Comparison of ENCODE assay signal across 8 cellular contexts in genomic region chr11:47408598-47409439, GRCh38. TPM values are rescaled to one million over a fixed set of nuclear protein-coding genes. Genes with fewer than 3 reads are reported as not detected.
DNase-seq lines count a peak whose midpoint lies in the region; ATAC-seq and TF ChIP-seq lines count a peak whose summit lies in the region.

No MANE protein-coding gene starts in this region.

- TF ChIP-seq CTCF in CD14-positive monocyte (IDR thresholded peaks at IDR 0.05) (no peak), H9 (conservative IDR thresholded peaks at IDR 0.05) (no peak), epithelial cell of proximal tubule (conservative IDR thresholded peaks at IDR 0.05; ENCODE audit: low read depth, low read length) (no peak)

- peak overlapping the region; percentile 85 for H3K4me2 ChIP-seq in H9 (ENCODE audit: insufficient read depth, insufficient read length, low read length)

- no peaks in the 10 kb centered on the region for H3K79me1 ChIP-seq in H9 (ENCODE audit: insufficient read depth, low read depth, low read length, poor library complexity, severe bottlenecking)

- no peak overlapping the region for H2AFZ ChIP-seq in H9 (ENCODE audit: low read length)

- intact Hi-C loops in CD14-positive monocyte (cut with micrococcal nuclease) = loop anchor here (1.0 kb wide), 2 partner anchors 17 to 35 kb away; partner anchors contain the start of gene PSMC3 (in 1 of the 2)
- intact Hi-C loops in naive thymus-derived CD4-positive, alpha-beta T cell (cut with micrococcal nuclease) = loop anchor here (1.0 to 10.0 kb wide), 12 partner anchors 15 to 473 kb away; partner anchors contain the start of genes CSTPP1 (in 2 of the 2), DDB2 (in 2 of the 2), PSMC3 (in 2 of the 2) and ACP2 (in 1 of the 2)

- H3K79me2 ChIP-seq in H9 (ENCODE audit: insufficient read depth, low read length) = no peaks in the 10 kb centered on the region

- no peak overlapping the region for H4K5ac ChIP-seq in H9 (ENCODE audit: insufficient read length, low read depth, low read length)

- POLR2A ChIA-PET in naive thymus-derived CD4-positive, alpha-beta T cell (lab: Charles Lee) = interaction anchor here (0.5 to 4.3 kb wide), 7 partner anchors 9 to 191 kb away, joined by 3 to 40 read pairs (median 7); partner anchors contain the start of genes ACP2 and MADD

- no peak overlapping the region for H2BK5ac ChIP-seq in H9 (ENCODE audit: insufficient read length, low read length)

- H2BK12ac ChIP-seq in H9 (ENCODE audit: insufficient read length, low read depth, low read length) = no peak overlapping the region

- H3K14ac ChIP-seq in H9 (ENCODE audit: insufficient read depth, low read length) = no peak overlapping the region

- no peak overlapping the region for H4K91ac ChIP-seq in H9 (ENCODE audit: insufficient read length, low read depth, low read length)

- no peak overlapping the region for H3K4ac ChIP-seq in H9 (ENCODE audit: low read depth, low read length)

- H3K9me3 Mint-ChIP-seq in CD14-positive monocyte (no peaks in the 10 kb centered on the region), H9 (no peaks in the 10 kb centered on the region; a peak in 1 of 5 replicates)
- H3K9me3 Mint-ChIP-seq in naive thymus-derived CD4-positive, alpha-beta T cell = no peaks in the 10 kb centered on the region

- H3K9me3 ChIP-seq in H9 (ENCODE audit: control insufficient read depth, low read depth, low read length) = no peaks in the 10 kb centered on the region
- no peaks in the 10 kb centered on the region for H3K9me3 ChIP-seq in naive thymus-derived CD4-positive, alpha-beta T cell (ENCODE audit: control insufficient read depth in 2 of 3, low read length in 3 of 3)

- peak overlapping the region; percentile 96 for H3K4me3 ChIP-seq in epithelial cell of proximal tubule (ENCODE audit: low read depth, low read length)
- peak overlapping the region; percentile 71 for H3K4me3 ChIP-seq in naive thymus-derived CD4-positive, alpha-beta T cell (ENCODE audit: low read length)

- WGBS in H9 (ENCODE audit: extremely low coverage, insufficient read length, low lambda C conversion rate) = no CpG with 5 or more reads among the region's 50 CpGs

- no peak overlapping the region for H2BK120ac ChIP-seq in H9 (ENCODE audit: low read depth, low read length, poor library complexity, severe bottlenecking)

- TF ChIP-seq POLR2A in erythroblast (IDR thresholded peaks at IDR 0.05; ENCODE audit: low read length) = no peak

- H3K27ac Mint-ChIP-seq in CD14-positive monocyte (peak overlapping the region; percentile 72 to 98 (median 88)), H9 (peak overlapping the region; percentile 57 to 94 (median 78); a peak in 3 of 7 replicates)
- H3K27ac Mint-ChIP-seq in naive thymus-derived CD4-positive, alpha-beta T cell = peak overlapping the region; percentile 88 to 96 (median 92)

- DNase-seq in CD14-positive monocyte (ENCODE audit: low spot score) = no peak
- peak; percentile 36 for DNase-seq in H9
- DNase-seq in SW 1271 (lab: John Stamatoyannopoulos, UW) = peak; percentile 54 to 61
- peak; percentile 50 for DNase-seq in epithelial cell of proximal tubule (ENCODE audit: low read depth)
- peak in 3 of 9 donors; percentile 23 to 27 (median 24) for DNase-seq in naive thymus-derived CD4-positive, alpha-beta T cell
- no peak for DNase-seq in erythroblast (lab: John Stamatoyannopoulos, UW)
- DNase-seq in DMS153 treated with DMSO at 0.1 percent for 48 hours (lab: John Stamatoyannopoulos, UW; ENCODE audit: unreplicated experiment) = no peak

- CTCF ChIA-PET in naive thymus-derived CD4-positive, alpha-beta T cell (lab: Charles Lee) = interaction anchor here (0.9 to 8.3 kb wide), 3 partner anchors 17 to 37 kb away, joined by 3 to 140 read pairs (median 3); partner anchors contain the start of gene PSMC3

- peak overlapping the region; percentile 59 for H3K18ac ChIP-seq in H9 (ENCODE audit: insufficient read length, low read depth, low read length)

- no peak overlapping the region for H3K23ac ChIP-seq in H9 (ENCODE audit: insufficient read length, low read depth, low read length)

- H3K4me1 ChIP-seq in H9 (ENCODE audit: insufficient read depth, low read length) = 0 out of 2 replicates have a peak, but pooled peaks cover 2% of the 10 kb centered on the region
- H3K4me1 ChIP-seq in naive thymus-derived CD4-positive, alpha-beta T cell (ENCODE audit: control insufficient read depth in 2 of 2, insufficient read depth in 2 of 2, low read length in 2 of 2) = peaks cover 8 to 13% of the 10 kb centered on the region in 2 donors

- peaks cover 0 to 17% (median 0%) of the 10 kb centered on the region in 3 experiments for H3K36me3 ChIP-seq in naive thymus-derived CD4-positive, alpha-beta T cell (ENCODE audit: control insufficient read depth in 2 of 3, insufficient read depth in 3 of 3, low read length in 3 of 3)

- no peak overlapping the region for H3K27ac ChIP-seq in H9 (ENCODE audit: insufficient read length, low read depth, low read length)
- H3K27ac ChIP-seq in naive thymus-derived CD4-positive, alpha-beta T cell (ENCODE audit: low read depth, low read length) = peak overlapping the region; percentile 83

- ATAC-seq in naive thymus-derived CD4-positive, alpha-beta T cell = no peak
- no peak for ATAC-seq in GM18858 (IDR thresholded peaks at IDR 0.05; ENCODE audit: unreplicated experiment)

- peak overlapping the region; percentile 71 for H3K9ac ChIP-seq in H9 (ENCODE audit: extremely low read depth, insufficient read length, low read length)

- H3K56ac ChIP-seq in H9 (ENCODE audit: insufficient read length, low read depth, low read length) = no peak overlapping the region

- H3K23me2 ChIP-seq in H9 (ENCODE audit: insufficient read length, low read depth, low read length, poor library complexity, severe bottlenecking) = peaks cover 15% of the 10 kb centered on the region

- H3K36me3 Mint-ChIP-seq in CD14-positive monocyte = peaks cover 4 to 6% of the 10 kb centered on the region in 2 donors
- H3K36me3 Mint-ChIP-seq in H9 (ENCODE audit: insufficient read depth in 1 of 3, low read depth in 3 of 3) = peaks cover 6 to 8% (median 8%) of the 10 kb centered on the region in 3 experiments; a peak in 6 of 7 replicates
- H3K36me3 Mint-ChIP-seq in naive thymus-derived CD4-positive, alpha-beta T cell = peaks cover 0 to 3% (median 0%) of the 10 kb centered on the region in 5 donors

- H3K27me3 ChIP-seq in H9 (ENCODE audit: insufficient read depth, low read length) = no peaks in the 10 kb centered on the region
- no peaks in the 10 kb centered on the region for H3K27me3 ChIP-seq in naive thymus-derived CD4-positive, alpha-beta T cell (ENCODE audit: control insufficient read depth in 2 of 2, insufficient read depth in 2 of 2, low read length in 2 of 2)

- no peak overlapping the region for H2BK15ac ChIP-seq in H9 (ENCODE audit: low read depth, low read length)

- no peak overlapping the region for H3T11ph ChIP-seq in H9 (ENCODE audit: low read length)

- no peaks in the 10 kb centered on the region for H4K20me1 ChIP-seq in H9 (ENCODE audit: control insufficient read depth, insufficient read depth, insufficient read length)

- H3K4me1 Mint-ChIP-seq in CD14-positive monocyte (peaks cover 28% of the 10 kb centered on the region), H9 (peaks cover 15 to 29% of the 10 kb centered on the region in 2 experiments)
- H3K4me1 Mint-ChIP-seq in naive thymus-derived CD4-positive, alpha-beta T cell = peaks cover 4 to 25% (median 21%) of the 10 kb centered on the region in 7 donors

- no peak overlapping the region for H2AK5ac ChIP-seq in H9 (ENCODE audit: insufficient read length, low read length)

- H3K4me3 Mint-ChIP-seq in CD14-positive monocyte (peak overlapping the region; percentile 88 to 91), H9 (peak overlapping the region; percentile 88 to 92)
- peak overlapping the region; percentile 87 to 99 (median 91) for H3K4me3 Mint-ChIP-seq in naive thymus-derived CD4-positive, alpha-beta T cell

- no peak overlapping the region for H4K8ac ChIP-seq in H9 (replicated peaks; ENCODE audit: insufficient read length, low read depth, low read length)

- H3K27me3 Mint-ChIP-seq in CD14-positive monocyte (ENCODE audit: low read depth in 3 of 3) (peaks cover 0 to 1% (median 0%) of the 10 kb centered on the region in 3 donors), H9 (ENCODE audit: low read depth) (no peaks in the 10 kb centered on the region)
- H3K27me3 Mint-ChIP-seq in naive thymus-derived CD4-positive, alpha-beta T cell = no peaks in the 10 kb centered on the region

- H2BK20ac ChIP-seq in H9 (ENCODE audit: low read depth, low read length, poor library complexity, severe bottlenecking) = no peak overlapping the region

RNA-seq across cellular contexts. Expression of gene SLC39A13, which starts 0.4 kb away (rescaled TPM):
- 1 to 10 TPM; 4.8 to 5.9 TPM for polyA plus RNA-seq in CD14-positive monocyte
- total RNA-seq in H9 (2021) (25.8 and 29.2 TPM in 2 replicates), epithelial cell of proximal tubule (64.5 and 73.5 TPM in 2 replicates)
- total RNA-seq in naive thymus-derived CD4-positive, alpha-beta T cell = 10 to 100 TPM; 29.9 to 60.4 (median 45.1) TPM
- 10 to 100 TPM; 21.4 to 40.7 TPM for polyA plus RNA-seq in naive thymus-derived CD4-positive, alpha-beta T cell

RNA-seq across cellular contexts. Expression of gene PSMC3, which starts 17.4 kb away (rescaled TPM):
- polyA plus RNA-seq in CD14-positive monocyte = 10 to 100 TPM; 89.5 to 97.4 TPM
- 179 TPM in 2 replicates for total RNA-seq in H9 (2021)
- total RNA-seq in epithelial cell of proximal tubule = 169 and 319 TPM in 2 replicates
- total RNA-seq in naive thymus-derived CD4-positive, alpha-beta T cell = 100 to 1,000 TPM in 1 of 5 experiments, 10 to 100 TPM in 4; 42.2 to 149 (median 51.3) TPM
- 100 to 1,000 TPM; 106 to 128 TPM for polyA plus RNA-seq in naive thymus-derived CD4-positive, alpha-beta T cell

RNA-seq across cellular contexts. Expression of gene SPI1, which starts 30.5 kb away (rescaled TPM):
- 100 to 1,000 TPM; 156 to 223 TPM for polyA plus RNA-seq in CD14-positive monocyte
- total RNA-seq in H9 (2021) (not detected in 2 replicates), epithelial cell of proximal tubule (not detected in 2 replicates)
- total RNA-seq in naive thymus-derived CD4-positive, alpha-beta T cell = 100 to 1,000 TPM in 1 of 5 experiments, 10 to 100 TPM in 1, 1 to 10 TPM in 2, not detected in 1; 5.0 to 247 (median 17.8) TPM
- under 1 TPM in 1 of 2 donors, not detected in 1; 0.27 TPM for polyA plus RNA-seq in naive thymus-derived CD4-positive, alpha-beta T cell

RNA-seq across cellular contexts. Expression of gene RAPSN, which starts 40.1 kb away (rescaled TPM):
- not detected for polyA plus RNA-seq in CD14-positive monocyte
- total RNA-seq in H9 (2021) = 0.48 TPM in 1 of 2 replicates, not detected in the other
- total RNA-seq in epithelial cell of proximal tubule = not detected in 2 replicates
- 1 to 10 TPM in 4 of 5 experiments, under 1 TPM in 1; 0.99 to 1.7 (median 1.4) TPM for total RNA-seq in naive thymus-derived CD4-positive, alpha-beta T cell
- polyA plus RNA-seq in naive thymus-derived CD4-positive, alpha-beta T cell = not detected

RNA-seq across cellular contexts. Expression of gene MYBPC3, which starts 56.3 kb away (rescaled TPM):
- under 1 TPM in 1 of 2 donors, not detected in 1; 0.03 TPM for polyA plus RNA-seq in CD14-positive monocyte
- total RNA-seq in H9 (2021) = not detected in 2 replicates
- total RNA-seq in epithelial cell of proximal tubule = not detected in 2 replicates
- under 1 TPM in 2 of 5 experiments, not detected in 3; 0.16 to 0.86 TPM for total RNA-seq in naive thymus-derived CD4-positive, alpha-beta T cell
- not detected for polyA plus RNA-seq in naive thymus-derived CD4-positive, alpha-beta T cell

Comparison
In these comparisons a context has a peak if more than half of its experiments do, and no peak if none do; other contexts are left out.
1. DNase-seq: peak in H9 (single experiment), SW 1271 (2 of 2) and epithelial cell of proximal tubule (single experiment); none in CD14-positive monocyte (single experiment), erythroblast (0 of 2) and DMS153 treated with DMSO at 0.1 percent for 48 hours (single experiment).
2. Peak in every context shown above with its lines, with median percentiles within 50 percentile points of each other: H3K27ac Mint-ChIP-seq and H3K4me3 Mint-ChIP-seq.